30 cellular contexts compared by ENCODE assay signal in the genomic region with DNA sequence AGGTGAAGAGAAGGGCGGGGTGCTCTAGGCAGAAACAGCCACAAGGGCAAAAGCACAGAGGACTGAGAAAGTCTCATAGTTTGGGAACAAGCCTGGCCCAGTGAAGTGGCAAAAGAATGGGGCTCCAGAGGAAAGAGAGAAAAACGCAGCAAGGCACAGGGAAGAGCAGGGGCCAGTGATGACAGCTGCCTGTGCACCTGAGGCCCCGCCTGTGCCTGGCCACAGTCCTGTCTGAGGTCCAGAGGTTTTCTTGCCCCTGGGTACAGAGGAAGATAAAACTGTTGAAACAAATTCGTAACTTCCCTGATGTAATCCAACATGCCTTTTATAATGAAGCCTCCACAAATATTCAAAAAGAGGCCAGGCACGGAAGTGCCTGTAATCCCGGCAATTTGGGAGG. TPM values are rescaled to one million over a fixed set of nuclear protein-coding genes. Genes with fewer than 3 reads are reported as not detected.
"Had no signal": no experiment of that assay in that cellular context is flagged by ENCODE, and none has a peak within 500 bp of the region (broad histone marks: within the 10 kb centered on the region; RNA-seq: fewer than 3 reads in every experiment).

No MANE protein-coding gene starts in this region.

- H3K27ac ChIP-seq: colonic mucosa, epithelial cell of prostate, foreskin keratinocyte, gastroesophageal sphincter, heart left ventricle, hepatocyte, left lung, lower lobe of right lung had no signal

- H2AFZ ChIP-seq: hepatocyte had no signal

- H3K79me2 ChIP-seq: hepatocyte had no signal

- H3K4me3 ChIP-seq: colonic mucosa, gastroesophageal sphincter, heart left ventricle, hepatocyte, left lung, lower lobe of right lung, mucosa of descending colon had no signal

- ATAC-seq: effector memory CD8-positive, alpha-beta T cell; esophagus mucosa; foreskin keratinocyte; gastroesophageal sphincter; heart left ventricle; left lung; left ventricle myocardium superior; lower lobe of right lung; mucosa of descending colon had no signal

- H3K4me2 ChIP-seq: hepatocyte had no signal

- H3K27ac Mint-ChIP-seq: dendritic cell treated with granulocyte-macrophage colony-stimulating factor and Interleukin-4, amounts not matched to agents 40 ng/mL and 50 ng/mL, for 4 days; endodermal cell; immature natural killer cell; mesothelial cell of epicardium; naive B cell had no signal

- H3K36me3 ChIP-seq: colonic mucosa, heart left ventricle, left lung, lower lobe of right lung had no signal

- H3K9me3 ChIP-seq: colonic mucosa, gastroesophageal sphincter, heart left ventricle, left lung, lower lobe of right lung, mucosa of descending colon had no signal

- H3K4me1 Mint-ChIP-seq: mesothelial cell of epicardium, naive B cell had no signal

- H3K27me3 ChIP-seq: colonic mucosa, gastroesophageal sphincter, heart left ventricle, hepatocyte, left lung had no signal

- H3K36me3 Mint-ChIP-seq: immature natural killer cell, naive B cell had no signal

- H3K4me3 Mint-ChIP-seq: dendritic cell treated with granulocyte-macrophage colony-stimulating factor and Interleukin-4, amounts not matched to agents 40 ng/mL and 50 ng/mL, for 4 days; effector memory CD8-positive, alpha-beta T cell; endodermal cell; immature natural killer cell; mesothelial cell of epicardium; naive B cell had no signal

- H3K9me3 Mint-ChIP-seq: dendritic cell treated with granulocyte-macrophage colony-stimulating factor and Interleukin-4, amounts not matched to agents 40 ng/mL and 50 ng/mL, for 4 days; effector memory CD8-positive, alpha-beta T cell; endodermal cell; mesothelial cell of epicardium; naive B cell had no signal

- DNase-seq: colonic mucosa; cortex of kidney; effector CD8-positive, alpha-beta T cell; effector memory CD8-positive, alpha-beta T cell; endodermal cell; erythroblast; foreskin keratinocyte; heart left ventricle; hypothalamus; immature natural killer cell; islet precursor cell; kidney; kidney glomerular epithelial cell; left lung; left ventricle myocardium superior; lower lobe of right lung; mesenchymal stem cell; mucosa of descending colon; naive B cell had no signal

- FAIRE-seq: endometrium, frontal cortex, kidney had no signal

- H3K4me1 ChIP-seq: colonic mucosa, foreskin keratinocyte, gastroesophageal sphincter, heart left ventricle, left lung, lower lobe of right lung had no signal

RNA-seq across cellular contexts. Expression of gene FRRS1L, which starts 22.0 kb away (rescaled TPM):
- total RNA-seq: esophagus mucosa, fibroblast of villous mesenchyme, kidney, lung microvascular endothelial cell, myocyte had no signal
- polyA plus RNA-seq: immature natural killer cell had no signal
